In genomic region chr7:71050492-71050891, GRCh38 we compare ENCODE assay signal across 28 cellular contexts.
"Had no signal": no experiment of that assay in that cellular context is flagged by ENCODE, and none has a peak within 500 bp of the region (broad histone marks: within the 10 kb centered on the region; RNA-seq: fewer than 3 reads in every experiment).

No MANE protein-coding gene starts in this region.

- H3K27me3 ChIP-seq: colonic mucosa, dorsolateral prefrontal cortex, esophagus muscularis mucosa, esophagus squamous epithelium, foreskin keratinocyte, gastrocnemius medialis, gastroesophageal sphincter, heart left ventricle, heart right ventricle had no signal

- ATAC-seq: effector memory CD8-positive, alpha-beta T cell; esophagus mucosa; foreskin keratinocyte; gastrocnemius medialis; gastroesophageal sphincter; heart left ventricle; heart right ventricle had no signal

- H3K4me1 ChIP-seq: colonic mucosa, esophagus muscularis mucosa, esophagus squamous epithelium, foreskin keratinocyte, gastrocnemius medialis, gastroesophageal sphincter, heart left ventricle, heart right ventricle had no signal

- H3K36me3 ChIP-seq: colonic mucosa, esophagus muscularis mucosa, esophagus squamous epithelium, gastrocnemius medialis, gastroesophageal sphincter, heart left ventricle, heart right ventricle had no signal

- H3K9me3 ChIP-seq: colonic mucosa had no signal

- FAIRE-seq: colon, endometrium, endothelial cell of umbilical vein, frontal cortex had no signal

- H3K27ac ChIP-seq: colonic mucosa, coronary artery, dorsolateral prefrontal cortex, epithelial cell of prostate, esophagus muscularis mucosa, esophagus squamous epithelium, foreskin keratinocyte, gastrocnemius medialis, gastroesophageal sphincter, heart left ventricle, heart right ventricle had no signal

- H3K4me3 ChIP-seq: colonic mucosa, coronary artery, dorsolateral prefrontal cortex, esophagus muscularis mucosa, esophagus squamous epithelium, gastrocnemius medialis, gastroesophageal sphincter, heart left ventricle, heart right ventricle had no signal

- DNase-seq: colonic mucosa; cortex of kidney; dermis blood vessel endothelial cell; dorsolateral prefrontal cortex; effector CD4-positive, alpha-beta T cell; effector CD8-positive, alpha-beta T cell; effector memory CD4-positive, alpha-beta T cell; effector memory CD8-positive, alpha-beta T cell; endodermal cell; erythroblast; esophagus squamous epithelium; foreskin fibroblast; foreskin keratinocyte; foreskin melanocyte; gastrocnemius medialis; glutamatergic neuron; head of caudate nucleus; heart left ventricle; heart right ventricle had no signal
